ENCODE assay signal across 1 cellular context in the genomic region with DNA sequence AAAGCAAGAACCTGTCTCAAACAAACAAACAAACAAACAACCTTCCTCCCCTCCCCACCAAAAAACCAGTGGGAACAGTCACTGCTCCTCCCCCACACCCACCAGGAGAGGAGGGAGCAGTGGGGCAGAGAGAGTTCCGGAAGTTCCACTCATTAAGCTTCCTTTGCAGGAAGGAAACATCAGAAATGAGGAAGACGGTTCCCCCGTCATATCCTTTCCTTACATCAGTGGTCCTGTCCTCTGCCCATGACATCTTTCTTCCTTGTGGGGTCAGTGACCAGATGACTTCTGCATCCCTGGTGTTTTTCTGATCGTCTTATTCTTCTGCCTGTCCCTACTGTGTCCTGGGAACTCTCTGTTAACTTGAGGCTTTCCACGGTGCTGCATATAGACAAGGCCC.
TF ChIP-seq lines count a peak whose summit lies in the region.

No MANE protein-coding gene starts in this region.

TF ChIP-seq in K562, 482 proteins besides CTCF, POLR2A, EP300 and RAD21:
- TF ChIP-seq JUN (IDR thresholded peaks at IDR 0.05; ENCODE audit: borderline replicate concordance, low read depth, low read length) (no peak), JUN (CRISPR knock-in tag; IDR thresholded peaks at IDR 0.05; ENCODE audit: borderline replicate concordance) (no peak), GABPA (tag; conservative IDR thresholded peaks at IDR 0.05; ENCODE audit: low read depth) (0 out of 2 replicates have a peak, but pooled peaks have one; percentile 25), ZNF584 (CRISPR knock-in tag; IDR thresholded peaks at IDR 0.05; ENCODE audit: low read depth) (no peak)
TF ChIP-seq in K562: peak in this region for 1.
